Comparison of ENCODE assay signal across 1 cellular context in genomic region chr3:183895296-183895695, GRCh38.
A peak's percentile ranks its signal among the peaks of the same experiment; 100 is the strongest.
TF ChIP-seq lines count a peak whose summit lies in the region.

No MANE protein-coding gene starts in this region.

TF ChIP-seq in K562, 482 proteins besides CTCF, POLR2A, EP300 and RAD21 (continued from another document):
- no peak for TF ChIP-seq ZNF407 (IDR thresholded peaks at IDR 0.05; ENCODE audit: low read depth)
- TF ChIP-seq, protein P1, sequence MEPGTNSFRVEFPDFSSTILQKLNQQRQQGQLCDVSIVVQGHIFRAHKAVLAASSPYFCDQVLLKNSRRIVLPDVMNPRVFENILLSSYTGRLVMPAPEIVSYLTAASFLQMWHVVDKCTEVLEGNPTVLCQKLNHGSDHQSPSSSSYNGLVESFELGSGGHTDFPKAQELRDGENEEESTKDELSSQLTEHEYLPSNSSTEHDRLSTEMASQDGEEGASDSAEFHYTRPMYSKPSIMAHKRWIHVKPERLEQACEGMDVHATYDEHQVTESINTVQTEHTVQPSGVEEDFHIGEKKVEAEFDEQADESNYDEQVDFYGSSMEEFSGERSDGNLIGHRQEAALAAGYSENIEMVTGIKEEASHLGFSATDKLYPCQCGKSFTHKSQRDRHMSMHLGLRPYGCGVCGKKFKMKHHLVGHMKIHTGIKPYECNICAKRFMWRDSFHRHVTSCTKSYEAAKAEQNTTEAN (CRISPR knock-in tag; IDR thresholded peaks at IDR 0.05) = no peak
- no peak for TF ChIP-seq XRCC3 (IDR thresholded peaks at IDR 0.05)
- no peak for TF ChIP-seq ZFP1 (CRISPR knock-in tag; IDR thresholded peaks at IDR 0.05)
- TF ChIP-seq CC2D1A (IDR thresholded peaks at IDR 0.05) = 0 out of 2 replicates have a peak, but pooled peaks have one; percentile 45
- peak; percentile 59; the same call in 1 of the 2 replicates for TF ChIP-seq STAG1 (CRISPR knock-in tag; IDR thresholded peaks at IDR 0.05; ENCODE audit: borderline replicate concordance)
- TF ChIP-seq ZNF408 (CRISPR knock-in tag; IDR thresholded peaks at IDR 0.05; ENCODE audit: low read depth) = no peak
- no peak for TF ChIP-seq NR1H2 (CRISPR knock-in tag; IDR thresholded peaks at IDR 0.05)
- TF ChIP-seq DEAF1 (CRISPR knock-in tag; IDR thresholded peaks at IDR 0.05) = peak; percentile 55
- TF ChIP-seq TCF7L2 (IDR thresholded peaks at IDR 0.05; ENCODE audit: low read depth, low read length) = no peak
